In genomic region chr1:229559336-229559801, GRCh38 we compare ENCODE assay signal across 8 cellular contexts. TPM values are rescaled to one million over a fixed set of nuclear protein-coding genes. Genes with fewer than 3 reads are reported as not detected.
A peak's percentile ranks its signal among the peaks of the same experiment; 100 is the strongest.
DNase-seq lines count a peak whose midpoint lies in the region; ATAC-seq and TF ChIP-seq lines count a peak whose summit lies in the region.
"Not testable (repeated sequence)": the region's sequence is repeated elsewhere in the genome, so short reads cannot be mapped to it uniquely, and the experiment has no call there.

No MANE protein-coding gene starts in this region.

- POLR2A ChIA-PET in HEK293T (lab: Yijun Ruan, JAX) (interaction anchor here (0.8 to 2.7 kb wide), 11 partner anchors 9 to 75 kb away, joined by 4 to 52 read pairs (median 8); partner anchors contain the start of genes NUP133, TAF5L and URB2), Panc1 (lab: Charles Lee) (interaction anchor here (0.7 kb wide), 3 partner anchors 39 to 341 kb away, joined by 4 to 6 read pairs (median 5); no protein-coding TSS in a partner anchor)

- DNase-seq in HEK293T (ENCODE audit: extremely low spot score); Panc1 (ENCODE audit: low read depth, low spot score); central memory CD8-positive, alpha-beta T cell (ENCODE audit: low spot score in 2 of 2); heart left ventricle: not testable (repeated sequence)
- DNase-seq in activated T-cell treated with anti-CD3 and anti-CD28 coated beads, Interleukin-2, amount 50 U/mL, for 1 hour, result peak; percentile 20
- peak; percentile 33 to 62 (median 59) for DNase-seq in mucosa of descending colon

- H3K27me3 Mint-ChIP-seq in central memory CD8-positive, alpha-beta T cell, result not testable (repeated sequence)

- H3K27ac ChIP-seq in ACC112 (ENCODE audit: low read depth, low read length), result not testable (repeated sequence)
- H3K27ac ChIP-seq in Panc1 (ENCODE audit: low read length) (peak overlapping the region; percentile 83), heart left ventricle (peak overlapping the region; percentile 75 to 97 (median 92)), skin epidermis (peak overlapping the region in 19 of 21 experiments; percentile 59 to 92 (median 84))

- CTCF ChIA-PET in HEK293T (lab: Yijun Ruan, JAX), result interaction anchor here (0.7 to 1.9 kb wide), 7 partner anchors 9 to 301 kb away, joined by 3 to 9 read pairs (median 3); partner anchors contain the start of genes TAF5L and URB2
- CTCF ChIA-PET in Panc1 (lab: Charles Lee), result interaction anchor here (0.7 to 0.9 kb wide), 4 partner anchors 11 to 330 kb away, joined by 3 to 9 read pairs (median 5); no protein-coding TSS in a partner anchor

- not testable (repeated sequence) for TF ChIP-seq CTCF in Panc1 (IDR thresholded peaks at IDR 0.05); heart left ventricle (IDR thresholded peaks at IDR 0.05); mucosa of descending colon (IDR thresholded peaks at IDR 0.05)

- peak overlapping the region; percentile 82 for H3K4me3 ChIP-seq in ACC112 (ENCODE audit: low read depth, low read length)
- H3K4me3 ChIP-seq in Panc1 (ENCODE audit: low read depth in 2 of 2, low read length in 2 of 2), result peak overlapping the region; percentile 72 to 84
- peak overlapping the region; percentile 76 to 90 (median 80) for H3K4me3 ChIP-seq in heart left ventricle
- peak overlapping the region; percentile 80 for H3K4me3 ChIP-seq in mucosa of descending colon
- H3K4me3 ChIP-seq in skin epidermis, result peak overlapping the region; percentile 68 to 98 (median 78)

- not testable (repeated sequence) for TF ChIP-seq POLR2A in heart left ventricle (IDR thresholded peaks at IDR 0.05)

- in situ Hi-C loops in Panc1 (cut with HindIII; ENCODE audit: low pct_unique_long_range_greater_than_20kb, low sequenced_read_pairs), result not testable (repeated sequence)

- peak overlapping the region; percentile 77 for H3K27ac Mint-ChIP-seq in central memory CD8-positive, alpha-beta T cell (ENCODE audit: low read depth)

- H3K4me1 ChIP-seq in ACC112 (ENCODE audit: control insufficient read depth, insufficient read depth, low read length, unreplicated experiment), result peaks cover 10% of the 10 kb centered on the region
- peaks cover 14% of the 10 kb centered on the region; the same call in 1 of the 2 replicates for H3K4me1 ChIP-seq in Panc1 (ENCODE audit: control insufficient read depth, insufficient read depth, low read length)
- H3K4me1 ChIP-seq in heart left ventricle, result peaks cover 0 to 53% (median 28%) of the 10 kb centered on the region in 12 donors
- peaks cover 12% of the 10 kb centered on the region for H3K4me1 ChIP-seq in mucosa of descending colon (ENCODE audit: low read depth)

- H3K27me3 ChIP-seq in ACC112 (ENCODE audit: insufficient read depth, low read length); Panc1 (ENCODE audit: control insufficient read depth, insufficient read depth, low read length); heart left ventricle: not testable (repeated sequence)

- intact Hi-C loops in Panc1 (cut with micrococcal nuclease; ENCODE audit: unreplicated experiment), result not testable (repeated sequence)
- intact Hi-C loops in heart left ventricle (cut with DNase I), result loop anchor here (1.0 to 10.0 kb wide), 9 partner anchors 38 to 755 kb away; partner anchors contain the start of genes TAF5L (in 6 of the 10), URB2 (in 6 of the 10), GALNT2 (in 1 of the 10) and NUP133 (in 1 of the 10)
- intact Hi-C loops in mucosa of descending colon (cut with DNase I, micrococcal nuclease), result loop anchor here in 1 of 2 donors (10.0 kb wide), 1 partner anchor 65 kb away; the partner anchor contains the start of genes TAF5L and URB2

- not testable (repeated sequence) for H3K9me3 Mint-ChIP-seq in central memory CD8-positive, alpha-beta T cell

- H3K36me3 ChIP-seq in ACC112 (ENCODE audit: insufficient read depth, low read length); Panc1 (ENCODE audit: control insufficient read depth, insufficient read depth, low read length); heart left ventricle; mucosa of descending colon (ENCODE audit: low read depth): not testable (repeated sequence)

- not testable (repeated sequence) for H2AFZ ChIP-seq in ACC112 (ENCODE audit: low read length, unreplicated experiment)

- peak overlapping the region; percentile 93 for H3K4me3 Mint-ChIP-seq in central memory CD8-positive, alpha-beta T cell

- not testable (repeated sequence) for H3K36me3 Mint-ChIP-seq in central memory CD8-positive, alpha-beta T cell (ENCODE audit: insufficient read depth)

- peaks cover 37% of the 10 kb centered on the region for H3K4me1 Mint-ChIP-seq in central memory CD8-positive, alpha-beta T cell

- H3K79me2 ChIP-seq in ACC112 (ENCODE audit: control insufficient read depth, insufficient read depth, low read length, unreplicated experiment), result peaks cover 31% of the 10 kb centered on the region

- not testable (repeated sequence) for H3K9me3 ChIP-seq in Panc1 (ENCODE audit: control insufficient read depth, insufficient read depth, low read depth, low read length); heart left ventricle; mucosa of descending colon

- WGBS in heart left ventricle, 4 donors, result 42 to 52% (median 47%) methylated on average over 20 of the region's 20 CpGs

- BruUV-seq in Panc1 (replicated peaks; lab: Mats Ljungman, UMichigan), result not testable (repeated sequence)

- not testable (repeated sequence) for ATAC-seq in Panc1; central memory CD8-positive, alpha-beta T cell (replicated peaks; ENCODE audit: extremely low read depth, poor library complexity, severe bottlenecking); heart left ventricle; mucosa of descending colon

TF ChIP-seq in HEK293T, 16 proteins besides CTCF, POLR2A, EP300 and RAD21:
- TF ChIP-seq ZNF384 (IDR thresholded peaks at IDR 0.05) (peak; percentile 98), L3MBTL2 (conservative IDR thresholded peaks at IDR 0.05) (peak; percentile 79)
TF ChIP-seq in HEK293T: peak in this region for 2; not testable (repeated sequence) for 14.

RNA-seq across cellular contexts. Expression of gene ABCB10, which starts 0.9 kb away (rescaled TPM):
- total RNA-seq in Panc1 (2021; ENCODE audit: unreplicated experiment) (19.2 TPM), heart left ventricle (10 to 100 TPM in 7 of 9 donors, 1 to 10 TPM in 2; 8.4 to 13.3 (median 10.8) TPM), mucosa of descending colon (10 to 100 TPM; 19.6 to 25.9 (median 22.3) TPM)
- 8.2 TPM for polyA plus RNA-seq in Panc1 (2012; ENCODE audit: insufficient read length)
- 1 to 10 TPM; 4.5 to 6.6 TPM for polyA plus RNA-seq in heart left ventricle

RNA-seq across cellular contexts. Expression of gene NUP133, which starts 51.2 kb away (rescaled TPM):
- 39.5 TPM for total RNA-seq in Panc1 (2021; ENCODE audit: unreplicated experiment)
- polyA plus RNA-seq in Panc1 (2012; ENCODE audit: insufficient read length), result 13.6 TPM
- 10 to 100 TPM; 23.1 to 37.3 (median 31.0) TPM for total RNA-seq in heart left ventricle
- 10 to 100 TPM in 1 of 2 donors, 1 to 10 TPM in 1; 8.0 to 16.5 TPM for polyA plus RNA-seq in heart left ventricle
- total RNA-seq in mucosa of descending colon, result 10 to 100 TPM; 24.5 to 29.4 (median 26.7) TPM
